ENCODE assay signal across 21 cellular contexts in genomic region chr22:17443413-17444203, GRCh38.
DNase-seq lines count a peak whose midpoint lies in the region; ATAC-seq, FAIRE-seq and TF ChIP-seq lines count a peak whose summit lies in the region.
"Had no signal": no experiment of that assay in that cellular context is flagged by ENCODE, and none has a peak within 500 bp of the region (broad histone marks: within the 10 kb centered on the region; RNA-seq: fewer than 3 reads in every experiment).

No MANE protein-coding gene starts in this region.

- H3K9me3 ChIP-seq in K562 (replicated peaks; ENCODE audit: control insufficient read depth, insufficient read depth, low read depth, low read length) (no peaks in the 10 kb centered on the region), kidney (ENCODE audit: control insufficient read depth in 1 of 2, low read length in 2 of 2) (no peaks in the 10 kb centered on the region), skeletal muscle tissue (ENCODE audit: control insufficient read depth in 3 of 3, low read length in 3 of 3) (no peaks in the 10 kb centered on the region), uterus (no peaks in the 10 kb centered on the region)
- H3K9me3 ChIP-seq: MG63, upper lobe of left lung had no signal

- H2AFZ ChIP-seq in K562 (ENCODE audit: low read depth, low read length), result peak overlapping the region; percentile 76

- 20% methylated on average over 17 of the region's 17 CpGs for WGBS in K562 (ENCODE audit: insufficient coverage, low coverage, missing lambda C conversion rate)

- H3K27ac ChIP-seq in K562 (ENCODE audit: extremely low read depth, low read depth, low read length) (no peak overlapping the region), kidney (ENCODE audit: low read depth in 2 of 2, low read length in 2 of 2) (no peak overlapping the region), skeletal muscle tissue (ENCODE audit: low read depth, low read length) (peak overlapping the region; percentile 93), uterus (no peak overlapping the region)
- H3K27ac ChIP-seq: brain microvascular endothelial cell had no signal

- H3K79me2 ChIP-seq in K562 (ENCODE audit: control insufficient read depth, insufficient read depth, low read length), result no peaks in the 10 kb centered on the region

- POLR2A ChIA-PET in K562 (lab: Yijun Ruan, JAX), result interaction anchor here (0.7 to 2.4 kb wide), 2 partner anchors 8 to 37 kb away, joined by 3 to 8 read pairs; no protein-coding TSS in a partner anchor

- H3K4me2 ChIP-seq in K562 (ENCODE audit: insufficient read depth, low read length), result peak overlapping the region; percentile 10; the same call in 1 of the 2 replicates

- no peak for FAIRE-seq in K562 (lab: Jason Lieb, UNC)
- no peak for FAIRE-seq in kidney (lab: Jason Lieb, UNC)
- FAIRE-seq: A204.1, GM19239 had no signal

- CTCF ChIA-PET in K562 (lab: Yijun Ruan, JAX; ENCODE audit: low intra/inter-chr PET ratio), result no interaction called here

- peak; percentile 72 for ATAC-seq in K562
- ATAC-seq: natural killer cell had no signal

- TF ChIP-seq EP300 in K562 (IDR thresholded peaks at IDR 0.05; ENCODE audit: low read length), result no peak

- H3K4me3 ChIP-seq in K562 (no peak overlapping the region), kidney (ENCODE audit: low read length in 2 of 2) (peak overlapping the region; percentile 15 to 37), skeletal muscle tissue (ENCODE audit: low read length in 3 of 3) (peak overlapping the region; percentile 70 to 79 (median 71)), uterus (no peak overlapping the region)
- H3K4me3 ChIP-seq: MG63, upper lobe of left lung had no signal

- peaks cover 0 to 3% of the 10 kb centered on the region in 2 experiments; a peak in 3 of 5 replicates for H3K27me3 ChIP-seq in K562 (ENCODE audit: control insufficient read depth in 2 of 2, insufficient read depth in 2 of 2, low read length in 2 of 2)
- no peaks in the 10 kb centered on the region for H3K27me3 ChIP-seq in skeletal muscle tissue (ENCODE audit: control insufficient read depth in 3 of 3, insufficient read depth in 3 of 3, low read length in 3 of 3)
- H3K27me3 ChIP-seq in uterus, result no peaks in the 10 kb centered on the region
- H3K27me3 ChIP-seq: brain microvascular endothelial cell, dorsolateral prefrontal cortex, MG63, upper lobe of left lung had no signal

- no peak for TF ChIP-seq CTCF in K562 (IDR thresholded peaks at IDR 0.05 in 2 of 3, conservative IDR thresholded peaks at IDR 0.05 in 1 of 3; ENCODE audit: insufficient read depth in 2 of 3, low read depth in 1 of 3, low read length in 3 of 3)
- no peak for TF ChIP-seq CTCF in kidney (IDR thresholded peaks at IDR 0.05; ENCODE audit: borderline replicate concordance, extremely low read depth, insufficient read depth)
- TF ChIP-seq CTCF in uterus (IDR thresholded peaks at IDR 0.05), result no peak

- TF ChIP-seq RAD21 in K562 (CRISPR knock-in tag; conservative IDR thresholded peaks at IDR 0.05 in 1 of 2, IDR thresholded peaks at IDR 0.05 in 1 of 2), result no peak

- DNase-seq in NCI-H510A treated with DMSO at 0.1 percent for 48 hours (lab: John Stamatoyannopoulos, UW) (peak; percentile 31), NCI-H510A (lab: John Stamatoyannopoulos, UW) (no peak), K562 (ENCODE audit: extremely low read depth in 1 of 4, low spot score in 3 of 4) (peak in 1 of 4 experiments; percentile 17), kidney (no peak), 8988T (no peak), NCI-H1092 (lab: John Stamatoyannopoulos, UW) (no peak), uterus (no peak)
- DNase-seq: activated naive CD4-positive, alpha-beta T cell; brain microvascular endothelial cell; DND-41; HCEC 1CT; natural killer cell; NCI-H1694 treated with DMSO at 0.1 percent for 48 hours; NCI-H774; stimulated activated naive CD4-positive, alpha-beta T cell treated with Interleukin-2 at 50 U/mL for 16 hours; upper lobe of left lung had no signal

- intact Hi-C loops in K562 (cut with micrococcal nuclease), result no loop called here
- intact Hi-C loops in kidney (cut with DNase I), result no loop called here
- intact Hi-C loops in uterus (cut with DNase I; ENCODE audit: low total_unique reads), result no loop called here

- H4K20me1 ChIP-seq in K562 (replicated peaks; ENCODE audit: control insufficient read depth, insufficient read depth, low read length), result no peaks in the 10 kb centered on the region

- H3K4me1 ChIP-seq in K562 (replicated peaks in 1 of 2; ENCODE audit: control insufficient read depth in 2 of 2, insufficient read depth in 2 of 2, low read length in 2 of 2), result no peaks in the 10 kb centered on the region
- no peaks in the 10 kb centered on the region for H3K4me1 ChIP-seq in kidney (ENCODE audit: control insufficient read depth in 1 of 2, insufficient read depth in 1 of 2, low read depth in 1 of 2, low read length in 2 of 2)
- H3K4me1 ChIP-seq in skeletal muscle tissue (ENCODE audit: control insufficient read depth in 3 of 3, insufficient read depth in 3 of 3, low read length in 3 of 3), result peaks cover 7 to 18% (median 11%) of the 10 kb centered on the region in 3 donors
- H3K4me1 ChIP-seq in uterus, result no peaks in the 10 kb centered on the region
- H3K4me1 ChIP-seq: upper lobe of left lung had no signal

- H3K36me3 ChIP-seq in K562 (ENCODE audit: control insufficient read depth, insufficient read depth, low read length) (no peaks in the 10 kb centered on the region), kidney (ENCODE audit: control insufficient read depth in 1 of 2, insufficient read depth in 2 of 2, low read length in 2 of 2) (no peaks in the 10 kb centered on the region), skeletal muscle tissue (ENCODE audit: control insufficient read depth in 3 of 3, insufficient read depth in 3 of 3, low read length in 3 of 3) (no peaks in the 10 kb centered on the region), uterus (no peaks in the 10 kb centered on the region)
- H3K36me3 ChIP-seq: brain microvascular endothelial cell, MG63, upper lobe of left lung had no signal

- H3K9me1 ChIP-seq in K562 (ENCODE audit: control insufficient read depth, insufficient read depth, low read length), result no peaks in the 10 kb centered on the region

- H3K9ac ChIP-seq in K562 (ENCODE audit: insufficient read depth in 1 of 2, low read depth in 2 of 2, low read length in 2 of 2) (no peak overlapping the region), kidney (ENCODE audit: low read length in 2 of 2) (no peak overlapping the region), skeletal muscle tissue (ENCODE audit: low read depth in 1 of 3, low read length in 3 of 3) (peak overlapping the region; percentile 72 to 91 (median 73))

- TF ChIP-seq POLR2A in K562 (conservative IDR thresholded peaks at IDR 0.05) (no peak), uterus (IDR thresholded peaks at IDR 0.05) (no peak)

- BruUV-seq in K562 (replicated peaks; lab: Mats Ljungman, UMichigan), result no TSS peak

- in situ Hi-C loops in K562 (cut with MboI), result no loop called here

TF ChIP-seq in K562, 482 proteins besides CTCF, POLR2A, EP300 and RAD21 (continues in another document):
- TF ChIP-seq ZNF124 (CRISPR knock-in tag; IDR thresholded peaks at IDR 0.05) (no peak), GABPB2 (CRISPR knock-in tag; conservative IDR thresholded peaks at IDR 0.05) (no peak), VEZF1 (CRISPR knock-in tag; IDR thresholded peaks at IDR 0.05) (no peak), SMAD4 (CRISPR knock-in tag; conservative IDR thresholded peaks at IDR 0.05) (0 out of 2 replicates have a peak, but pooled peaks have one; percentile 16), ELF1 (tag; IDR thresholded peaks at IDR 0.05) (peak; percentile 89), MTA2 (IDR thresholded peaks at IDR 0.05; ENCODE audit: low read depth) (no peak), ETV1 (tag; conservative IDR thresholded peaks at IDR 0.05; ENCODE audit: low read depth) (peak; percentile 83)
- TF ChIP-seq, protein P1, sequence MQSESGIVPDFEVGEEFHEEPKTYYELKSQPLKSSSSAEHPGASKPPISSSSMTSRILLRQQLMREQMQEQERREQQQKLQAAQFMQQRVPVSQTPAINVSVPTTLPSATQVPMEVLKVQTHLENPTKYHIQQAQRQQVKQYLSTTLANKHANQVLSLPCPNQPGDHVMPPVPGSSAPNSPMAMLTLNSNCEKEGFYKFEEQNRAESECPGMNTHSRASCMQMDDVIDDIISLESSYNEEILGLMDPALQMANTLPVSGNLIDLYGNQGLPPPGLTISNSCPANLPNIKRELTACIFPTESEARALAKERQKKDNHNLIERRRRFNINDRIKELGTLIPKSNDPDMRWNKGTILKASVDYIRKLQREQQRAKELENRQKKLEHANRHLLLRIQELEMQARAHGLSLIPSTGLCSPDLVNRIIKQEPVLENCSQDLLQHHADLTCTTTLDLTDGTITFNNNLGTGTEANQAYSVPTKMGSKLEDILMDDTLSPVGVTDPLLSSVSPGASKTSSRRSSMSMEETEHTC (IDR thresholded peaks at IDR 0.05), result no peak
- TF ChIP-seq, protein P2, sequence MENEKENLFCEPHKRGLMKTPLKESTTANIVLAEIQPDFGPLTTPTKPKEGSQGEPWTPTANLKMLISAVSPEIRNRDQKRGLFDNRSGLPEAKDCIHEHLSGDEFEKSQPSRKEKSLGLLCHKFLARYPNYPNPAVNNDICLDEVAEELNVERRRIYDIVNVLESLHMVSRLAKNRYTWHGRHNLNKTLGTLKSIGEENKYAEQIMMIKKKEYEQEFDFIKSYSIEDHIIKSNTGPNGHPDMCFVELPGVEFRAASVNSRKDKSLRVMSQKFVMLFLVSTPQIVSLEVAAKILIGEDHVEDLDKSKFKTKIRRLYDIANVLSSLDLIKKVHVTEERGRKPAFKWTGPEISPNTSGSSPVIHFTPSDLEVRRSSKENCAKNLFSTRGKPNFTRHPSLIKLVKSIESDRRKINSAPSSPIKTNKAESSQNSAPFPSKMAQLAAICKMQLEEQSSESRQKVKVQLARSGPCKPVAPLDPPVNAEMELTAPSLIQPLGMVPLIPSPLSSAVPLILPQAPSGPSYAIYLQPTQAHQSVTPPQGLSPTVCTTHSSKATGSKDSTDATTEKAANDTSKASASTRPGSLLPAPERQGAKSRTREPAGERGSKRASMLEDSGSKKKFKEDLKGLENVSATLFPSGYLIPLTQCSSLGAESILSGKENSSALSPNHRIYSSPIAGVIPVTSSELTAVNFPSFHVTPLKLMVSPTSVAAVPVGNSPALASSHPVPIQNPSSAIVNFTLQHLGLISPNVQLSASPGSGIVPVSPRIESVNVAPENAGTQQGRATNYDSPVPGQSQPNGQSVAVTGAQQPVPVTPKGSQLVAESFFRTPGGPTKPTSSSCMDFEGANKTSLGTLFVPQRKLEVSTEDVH (IDR thresholded peaks at IDR 0.05; ENCODE audit: low read depth, partially characterized antibody), result no peak

Comparison
In these comparisons a context has a peak if more than half of its experiments do, and no peak if none do; other contexts are left out.
1. H3K4me3 ChIP-seq: peak in kidney (2 of 2) and skeletal muscle tissue (3 of 3); none in K562 (single experiment) and uterus (0 of 2).
2. H3K9ac ChIP-seq: peak in skeletal muscle tissue (3 of 3); none in K562 (0 of 2) and kidney (0 of 2).